In genomic region chr5:103514381-103514780, GRCh38 we compare ENCODE assay signal across 16 cellular contexts. TPM values are rescaled to one million over a fixed set of nuclear protein-coding genes. Genes with fewer than 3 reads are reported as not detected.
DNase-seq lines count a peak whose midpoint lies in the region; ATAC-seq and TF ChIP-seq lines count a peak whose summit lies in the region.
"Had no signal": no experiment of that assay in that cellular context is flagged by ENCODE, and none has a peak within 500 bp of the region (broad histone marks: within the 10 kb centered on the region; RNA-seq: fewer than 3 reads in every experiment).

No MANE protein-coding gene starts in this region.

- intact Hi-C loops in mucosa of descending colon (cut with DNase I, micrococcal nuclease): no loop called here

- H3K36me3 ChIP-seq in mucosa of descending colon (ENCODE audit: low read depth): no peaks in the 10 kb centered on the region
- H3K36me3 ChIP-seq: BLaER1 treated with 17β-estradiol and CSF1 and Interleukin-3, amounts not matched to agents 10 nM and 100 nM had no signal

- peak overlapping the region; percentile 14 for H3K27ac ChIP-seq in epithelial cell of prostate
- H3K27ac ChIP-seq: BLaER1 treated with 17β-estradiol and CSF1 and Interleukin-3, amounts not matched to agents 10 nM and 100 nM had no signal

- no peak overlapping the region for H3K4me3 ChIP-seq in mucosa of descending colon
- H3K4me3 ChIP-seq: BLaER1 treated with 17β-estradiol and CSF1 and Interleukin-3, amounts not matched to agents 10 nM and 100 nM had no signal

- no peak for TF ChIP-seq CTCF in mucosa of descending colon (IDR thresholded peaks at IDR 0.05)

- ATAC-seq in mucosa of descending colon (peak; percentile 43), HG02884 (IDR thresholded peaks at IDR 0.05; ENCODE audit: unreplicated experiment) (no peak), GM21717 (IDR thresholded peaks at IDR 0.05; ENCODE audit: unreplicated experiment) (no peak)
- ATAC-seq: CD8-positive, alpha-beta T cell had no signal

- H3K4me1 ChIP-seq in mucosa of descending colon (ENCODE audit: low read depth): no peaks in the 10 kb centered on the region
- H3K4me1 ChIP-seq: BLaER1 treated with 17β-estradiol and CSF1 and Interleukin-3, amounts not matched to agents 10 nM and 100 nM had no signal

- H3K9me3 ChIP-seq in mucosa of descending colon: no peaks in the 10 kb centered on the region
- H3K9me3 ChIP-seq: BLaER1 treated with 17β-estradiol and CSF1 and Interleukin-3, amounts not matched to agents 10 nM and 100 nM had no signal

- DNase-seq in RPMI8226 (peak; percentile 38), epithelial cell of prostate (ENCODE audit: low read depth, low spot score) (no peak), mucosa of descending colon (no peak), renal cortical epithelial cell (ENCODE audit: low read depth) (peak; percentile 85), HuH-7 (ENCODE audit: low spot score) (no peak)
- no peak for DNase-seq in stimulated activated CD4-positive, alpha-beta T cell treated with anti-CD3 and anti-CD28 coated beads, Interleukin-4, amount 100 ng/mL, for 4 hours
- DNase-seq: Calu3; CD8-positive, alpha-beta T cell; DMS 273 treated with DMSO at 0.1 percent for 48 hours; DMS53; DND-41; EL; H9 had no signal

RNA-seq across cellular contexts. Expression of gene NUDT12, which starts 48.2 kb away (rescaled TPM):
- total RNA-seq in mucosa of descending colon (10 to 100 TPM; 13.7 to 26.3 (median 22.1) TPM), renal cortical epithelial cell (15.3 and 16.8 TPM in 2 replicates)

Comparison
In these comparisons a context has a peak if more than half of its experiments do, and no peak if none do; other contexts are left out.
1. DNase-seq: peak in RPMI8226 (single experiment) and renal cortical epithelial cell (single experiment); none in epithelial cell of prostate (single experiment), mucosa of descending colon (0 of 3), stimulated activated CD4-positive, alpha-beta T cell treated with anti-CD3 and anti-CD28 coated beads, Interleukin-4, amount 100 ng/mL, for 4 hours (0 of 2) and HuH-7 (single experiment).